ENCODE assay signal across 16 cellular contexts in genomic region chr13:27978301-27978968, GRCh38. TPM values are rescaled to one million over a fixed set of nuclear protein-coding genes. Genes with fewer than 3 reads are reported as not detected.
DNase-seq lines count a peak whose midpoint lies in the region; ATAC-seq and TF ChIP-seq lines count a peak whose summit lies in the region.
"Had no signal": no experiment of that assay in that cellular context is flagged by ENCODE, and none has a peak within 500 bp of the region (broad histone marks: within the 10 kb centered on the region; RNA-seq: fewer than 3 reads in every experiment).

No MANE protein-coding gene starts in this region.

- peak; percentile 21 to 82 for TF ChIP-seq POLR2A in Peyer's patch (IDR thresholded peaks at IDR 0.05)

- peak overlapping the region in 3 of 4 donors; percentile 35 to 72 (median 60) for H3K4me3 ChIP-seq in Peyer's patch
- peak overlapping the region; percentile 64 for H3K4me3 ChIP-seq in rectal smooth muscle tissue (ENCODE audit: low read length)
- H3K4me3 ChIP-seq: right lobe of liver had no signal

- H3K27ac ChIP-seq in Peyer's patch (peak overlapping the region in 3 of 4 donors; percentile 75 to 98 (median 93)), rectal smooth muscle tissue (ENCODE audit: low read depth, low read length) (no peak overlapping the region)
- H3K27ac ChIP-seq: 22Rv1, foreskin keratinocyte, right lobe of liver had no signal

- H3K9ac ChIP-seq in rectal smooth muscle tissue (ENCODE audit: low read length) = no peak overlapping the region

- H3K36me3 ChIP-seq in Peyer's patch = no peaks in the 10 kb centered on the region
- H3K36me3 ChIP-seq in rectal smooth muscle tissue (ENCODE audit: control insufficient read depth, insufficient read depth, low read length) = no peaks in the 10 kb centered on the region
- H3K36me3 ChIP-seq: right lobe of liver had no signal

- peaks cover 0 to 31% (median 11%) of the 10 kb centered on the region in 4 donors for H3K4me1 ChIP-seq in Peyer's patch
- H3K4me1 ChIP-seq in rectal smooth muscle tissue (ENCODE audit: control insufficient read depth, insufficient read depth, low read length) = no peaks in the 10 kb centered on the region
- H3K4me1 ChIP-seq: foreskin keratinocyte had no signal

- ATAC-seq in GM19455 (IDR thresholded peaks at IDR 0.05; ENCODE audit: unreplicated experiment) = no peak
- ATAC-seq in GM21576 (IDR thresholded peaks at IDR 0.05; ENCODE audit: unreplicated experiment) = no peak
- ATAC-seq: foreskin keratinocyte, right lobe of liver had no signal

- DNase-seq in DMS 273 (lab: John Stamatoyannopoulos, UW; ENCODE audit: unreplicated experiment) (peak; percentile 21), DMS 273 treated with DMSO at 0.1 percent for 48 hours (lab: John Stamatoyannopoulos, UW) (no peak), Peyer's patch (peak in 2 of 3 donors; percentile 87 to 89), iPS-NIHi7 (ENCODE audit: extremely low spot score) (peak; percentile 59)
- no peak for DNase-seq in central memory CD4-positive, alpha-beta T cell
- DNase-seq: activated CD4-positive, CD25-positive, alpha-beta regulatory T cell; activated T-cell treated with anti-CD3 and anti-CD28 coated beads for 4 hours; effector CD8-positive, alpha-beta T cell; foreskin keratinocyte; NCI-H510A treated with DMSO at 0.1 percent for 48 hours had no signal

- H3K27me3 ChIP-seq in Peyer's patch = no peaks in the 10 kb centered on the region
- peaks cover 26% of the 10 kb centered on the region for H3K27me3 ChIP-seq in rectal smooth muscle tissue (ENCODE audit: control insufficient read depth, insufficient read depth, low read length)

- no peak for TF ChIP-seq CTCF in Peyer's patch (IDR thresholded peaks at IDR 0.05)

- no peaks in the 10 kb centered on the region for H3K9me3 ChIP-seq in Peyer's patch
- H3K9me3 ChIP-seq: right lobe of liver had no signal

RNA-seq across cellular contexts. Expression of gene CDX2, which starts 9.3 kb away (rescaled TPM):
- 100 to 1,000 TPM in 3 of 4 donors, 10 to 100 TPM in 1; 33.0 to 182 (median 136) TPM for total RNA-seq in Peyer's patch
- total RNA-seq: foreskin keratinocyte, right lobe of liver had no signal

RNA-seq across cellular contexts. Expression of gene URAD, which starts 10.1 kb away (rescaled TPM):
- total RNA-seq in Peyer's patch = 100 to 1,000 TPM in 2 of 4 donors, 10 to 100 TPM in 2; 38.0 to 144 (median 99.0) TPM
- total RNA-seq: foreskin keratinocyte, mucosa of gallbladder, right lobe of liver had no signal

RNA-seq across cellular contexts. Expression of gene PDX1, which starts 58.6 kb away (rescaled TPM):
- total RNA-seq in Peyer's patch = not detected
- total RNA-seq: foreskin keratinocyte had no signal

Comparison
In these comparisons a context has a peak if more than half of its experiments do, and no peak if none do; other contexts are left out.
1. DNase-seq: peak in DMS 273 (single experiment), Peyer's patch (2 of 3) and iPS-NIHi7 (single experiment); none in DMS 273 treated with DMSO at 0.1 percent for 48 hours (single experiment) and central memory CD4-positive, alpha-beta T cell (single experiment).